In the genomic region with DNA sequence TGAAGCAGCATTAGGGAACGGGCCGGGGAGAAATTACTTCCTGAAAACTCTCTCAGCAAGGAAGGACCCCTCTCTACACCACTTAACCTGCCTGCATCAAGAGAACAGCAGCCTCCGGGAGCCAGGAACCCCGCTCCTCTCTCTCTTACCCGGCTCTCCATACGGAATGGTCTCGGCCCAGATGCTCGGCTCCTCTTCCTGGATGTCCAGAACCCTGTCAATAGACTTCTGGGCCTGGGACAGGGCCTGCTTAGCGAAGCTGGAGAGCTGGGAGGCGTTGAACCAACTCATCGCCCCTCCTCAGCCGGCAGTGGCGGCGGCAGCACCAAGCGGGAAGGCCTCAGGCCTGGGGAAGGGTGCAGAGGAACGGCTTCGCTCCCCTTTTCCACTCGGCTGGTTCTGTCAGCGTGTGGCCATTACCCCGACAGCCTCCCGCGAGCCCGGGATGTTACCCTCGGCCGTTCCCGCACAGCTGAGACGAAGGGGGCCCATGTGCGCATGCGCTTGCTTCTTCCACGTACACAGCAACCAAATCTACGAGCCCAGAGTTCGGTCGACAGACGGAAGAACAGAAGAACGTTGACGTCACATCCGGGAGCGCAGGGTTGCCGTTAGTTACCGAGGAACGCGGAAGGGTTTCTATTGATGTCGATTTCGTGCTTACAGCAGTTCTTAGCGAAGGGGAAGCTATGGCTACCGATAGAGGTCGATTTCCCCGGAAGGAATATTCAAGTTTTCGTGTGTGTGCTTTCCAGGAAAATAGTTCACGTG, we compare ENCODE assay signal across 8 cellular contexts. TPM values are rescaled to one million over a fixed set of nuclear protein-coding genes. Genes with fewer than 3 reads are reported as not detected.
DNase-seq lines count a peak whose midpoint lies in the region; ATAC-seq and TF ChIP-seq lines count a peak whose summit lies in the region.

A gene with protein sequence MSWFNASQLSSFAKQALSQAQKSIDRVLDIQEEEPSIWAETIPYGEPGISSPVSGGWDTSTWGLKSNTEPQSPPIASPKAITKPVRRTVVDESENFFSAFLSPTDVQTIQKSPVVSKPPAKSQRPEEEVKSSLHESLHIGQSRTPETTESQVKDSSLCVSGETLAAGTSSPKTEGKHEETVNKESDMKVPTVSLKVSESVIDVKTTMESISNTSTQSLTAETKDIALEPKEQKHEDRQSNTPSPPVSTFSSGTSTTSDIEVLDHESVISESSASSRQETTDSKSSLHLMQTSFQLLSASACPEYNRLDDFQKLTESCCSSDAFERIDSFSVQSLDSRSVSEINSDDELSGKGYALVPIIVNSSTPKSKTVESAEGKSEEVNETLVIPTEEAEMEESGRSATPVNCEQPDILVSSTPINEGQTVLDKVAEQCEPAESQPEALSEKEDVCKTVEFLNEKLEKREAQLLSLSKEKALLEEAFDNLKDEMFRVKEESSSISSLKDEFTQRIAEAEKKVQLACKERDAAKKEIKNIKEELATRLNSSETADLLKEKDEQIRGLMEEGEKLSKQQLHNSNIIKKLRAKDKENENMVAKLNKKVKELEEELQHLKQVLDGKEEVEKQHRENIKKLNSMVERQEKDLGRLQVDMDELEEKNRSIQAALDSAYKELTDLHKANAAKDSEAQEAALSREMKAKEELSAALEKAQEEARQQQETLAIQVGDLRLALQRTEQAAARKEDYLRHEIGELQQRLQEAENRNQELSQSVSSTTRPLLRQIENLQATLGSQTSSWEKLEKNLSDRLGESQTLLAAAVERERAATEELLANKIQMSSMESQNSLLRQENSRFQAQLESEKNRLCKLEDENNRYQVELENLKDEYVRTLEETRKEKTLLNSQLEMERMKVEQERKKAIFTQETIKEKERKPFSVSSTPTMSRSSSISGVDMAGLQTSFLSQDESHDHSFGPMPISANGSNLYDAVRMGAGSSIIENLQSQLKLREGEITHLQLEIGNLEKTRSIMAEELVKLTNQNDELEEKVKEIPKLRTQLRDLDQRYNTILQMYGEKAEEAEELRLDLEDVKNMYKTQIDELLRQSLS (minus strand): TSS at position 538 of the 771 bp plus-strand sequence. CDS start 247 bp downstream, at position 291.

- intact Hi-C loops in MCF 10A (cut with micrococcal nuclease) = loop anchor here (1.0 kb wide), 1 partner anchor 32 kb away; the partner anchor contains the start of gene ARL6IP5
- intact Hi-C loops in spleen (cut with DNase I; ENCODE audit: low total_unique reads) = no loop called here

- ATAC-seq in HG03060 (IDR thresholded peaks at IDR 0.05; ENCODE audit: low read depth, unreplicated experiment) (peak; percentile 97), T-cell (replicated peaks in 1 of 4) (peak; percentile 91 to 93 (median 92))

- TSS peak; percentile 40 for BruUV-seq in MCF 10A (replicated peaks; lab: Mats Ljungman, UMichigan)

- TF ChIP-seq CTCF in MCF 10A (IDR thresholded peaks at IDR 0.05; ENCODE audit: unreplicated experiment) = no peak
- peak in 2 of 11 experiments; percentile 20 to 31 for TF ChIP-seq CTCF in spleen (IDR thresholded peaks at IDR 0.05 in 8 of 11, conservative IDR thresholded peaks at IDR 0.05 in 3 of 11)

- H3K4me1 Mint-ChIP-seq in T-cell (peaks cover 47 to 54% (median 50%) of the 10 kb centered on the region in 3 donors), MCF 10A (ENCODE audit: insufficient read depth, unreplicated experiment) (peaks cover 20% of the 10 kb centered on the region)

- peak within 1 kb of the TSS; percentile 69 to 96 (median 88) for H3K4me3 ChIP-seq in spleen

- H3K27ac ChIP-seq in spleen = peak within 1 kb of the TSS; percentile 90 to 98 (median 97)

- H3K4me3 Mint-ChIP-seq in T-cell (peak within 1 kb of the TSS; percentile 98 to 99 (median 99)), MCF 10A (ENCODE audit: unreplicated experiment) (peak within 1 kb of the TSS; percentile 86)

- peaks cover 23% of the 10 kb centered on the region for H3K36me3 Mint-ChIP-seq in T-cell
- peaks cover 37% of the 10 kb centered on the region for H3K36me3 Mint-ChIP-seq in MCF 10A (ENCODE audit: insufficient read depth, unreplicated experiment)

- H3K36me3 ChIP-seq in spleen = peaks cover 5 to 59% (median 32%) of the 10 kb centered on the region in 6 donors

- peaks cover 29 to 57% (median 48%) of the 10 kb centered on the region in 6 donors for H3K4me1 ChIP-seq in spleen

- H3K27ac Mint-ChIP-seq in T-cell (peak within 1 kb of the TSS; percentile 97), MCF 10A (ENCODE audit: low read depth, unreplicated experiment) (peak within 1 kb of the TSS; percentile 95)

- POLR2A ChIA-PET in T-cell (lab: Charles Lee) = interaction anchor here (0.6 to 1.9 kb wide), 13 partner anchors 8 to 1390 kb away, joined by 3 to 11 read pairs (median 4); partner anchors contain the start of gene ARL6IP5 (in 1 of the 2)
- POLR2A ChIA-PET in MCF 10A (lab: Yijun Ruan, JAX) = interaction anchor here (0.7 to 8.0 kb wide), 18 partner anchors 8 to 814 kb away, joined by 3 to 371 read pairs (median 6); partner anchors contain the start of genes ARL6IP5, EOGT and UBA3

- no peaks in the 10 kb centered on the region for H3K9me3 ChIP-seq in spleen

- DNase-seq in T-cell (peak; percentile 92 to 99 (median 97)), MCF 10A (ENCODE audit: unreplicated experiment) (peak; percentile 98), iPS-NIHi11 (ENCODE audit: low spot score) (peak; percentile 94), spleen (peak; percentile 99), NCI-H524 (lab: John Stamatoyannopoulos, UW) (no peak), amniotic stem cell (lab: John Stamatoyannopoulos, UW) (no peak)

- H3K9me3 Mint-ChIP-seq in T-cell (no peaks in the 10 kb centered on the region), MCF 10A (ENCODE audit: unreplicated experiment) (no peaks in the 10 kb centered on the region)

- CTCF ChIA-PET in T-cell (lab: Charles Lee) (interaction anchor here (0.6 to 1.5 kb wide), 9 partner anchors 13 to 69 kb away, joined by 3 to 5 read pairs (median 3); partner anchors contain the start of gene ARL6IP5 (in 1 of the 2)), MCF 10A (lab: Yijun Ruan, JAX) (interaction anchor here (1.0 to 1.5 kb wide), 4 partner anchors 27 to 53 kb away, joined by 3 to 4 read pairs (median 3); partner anchors contain the start of gene ARL6IP5)

- H3K27me3 Mint-ChIP-seq in T-cell (no peaks in the 10 kb centered on the region), MCF 10A (ENCODE audit: insufficient read depth, unreplicated experiment) (no peaks in the 10 kb centered on the region)

- no peaks in the 10 kb centered on the region for H3K27me3 ChIP-seq in spleen (replicated peaks in 1 of 7)

- WGBS in spleen, 5 donors = 0% methylated on average over 29 to 50 of the region's 50 CpGs

- peak; percentile 77 for TF ChIP-seq POLR2A in GM18526 (IDR thresholded peaks at IDR 0.05; ENCODE audit: extremely low read depth, insufficient read length)
- peak in 2 of 3 donors; percentile 40 to 77 for TF ChIP-seq POLR2A in spleen (IDR thresholded peaks at IDR 0.05)

RNA-seq across cellular contexts. Expression of the gene that starts here (rescaled TPM):
- total RNA-seq in T-cell (10 to 100 TPM; 39.9 to 80.4 (median 46.1) TPM), MCF 10A (2022) (50.2 and 52.4 TPM in 2 replicates), spleen (10 to 100 TPM; 35.1 to 43.4 (median 38.0) TPM)
- polyA plus RNA-seq in spleen = 1 to 10 TPM; 7.5 to 7.7 (median 7.5) TPM

Comparison
In these comparisons a context has a peak if more than half of its experiments do, and no peak if none do; other contexts are left out.
1. DNase-seq: peak in T-cell (34 of 34), MCF 10A (single experiment), iPS-NIHi11 (single experiment) and spleen (single experiment); none in NCI-H524 (0 of 2) and amniotic stem cell (single experiment).